In the genomic region with DNA sequence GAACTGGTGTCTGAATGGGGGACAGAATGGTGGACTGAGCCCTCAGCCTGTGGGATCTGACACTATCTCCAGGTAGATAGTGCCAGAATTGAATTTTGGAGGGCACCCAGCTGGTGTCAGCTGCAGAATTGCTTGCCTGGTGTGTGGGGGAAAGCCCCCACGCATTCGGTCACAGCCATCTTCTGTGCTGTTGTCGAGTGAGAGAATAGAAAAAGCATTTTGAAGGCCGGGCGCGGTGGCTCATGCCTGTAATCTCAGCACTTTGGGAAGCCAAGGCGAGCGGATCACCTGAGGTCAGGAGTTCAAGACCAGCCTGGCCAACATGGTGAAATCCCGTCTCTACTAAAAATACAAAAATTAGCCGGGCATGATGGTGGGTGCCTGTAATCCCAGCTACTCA, we compare ENCODE assay signal across 7 cellular contexts. TPM values are rescaled to one million over a fixed set of nuclear protein-coding genes. Genes with fewer than 3 reads are reported as not detected.
"Had no signal": no experiment of that assay in that cellular context is flagged by ENCODE, and none has a peak within 500 bp of the region (broad histone marks: within the 10 kb centered on the region; RNA-seq: fewer than 3 reads in every experiment).

No MANE protein-coding gene starts in this region.

RNA-seq across cellular contexts. Expression of gene MZB1, which starts 2.8 kb away (rescaled TPM):
- total RNA-seq: astrocyte, occipital lobe, suprapubic skin had no signal
- polyA plus RNA-seq: neural cell had no signal

RNA-seq across cellular contexts. Expression of gene SLC23A1, which starts 3.9 kb away (rescaled TPM):
- total RNA-seq: astrocyte, left cardiac atrium, mesenteric fat pad, occipital lobe had no signal
- polyA plus RNA-seq: adrenal gland, neural cell had no signal
